25 cellular contexts compared by ENCODE assay signal in the genomic region with DNA sequence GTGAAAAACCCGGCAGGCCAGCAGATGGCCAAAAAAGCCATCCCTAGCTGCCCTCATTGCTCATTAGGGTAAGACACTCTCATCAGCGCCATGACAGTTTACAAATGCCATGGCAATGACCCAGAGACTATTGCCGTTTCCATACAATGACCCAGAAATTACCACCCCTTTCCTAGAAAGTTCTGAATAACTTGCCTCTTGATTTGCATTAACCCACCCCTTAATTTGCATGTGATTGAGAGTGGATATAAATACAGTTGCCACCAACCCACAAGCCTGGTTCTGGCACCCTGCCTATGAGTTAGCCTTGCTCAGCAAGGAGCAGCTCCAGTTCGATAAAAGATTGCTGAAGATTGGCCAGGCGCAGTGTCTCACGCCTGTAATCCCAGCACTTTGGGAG. TPM values are rescaled to one million over a fixed set of nuclear protein-coding genes. Genes with fewer than 3 reads are reported as not detected.
"Had no signal": no experiment of that assay in that cellular context is flagged by ENCODE, and none has a peak within 500 bp of the region (broad histone marks: within the 10 kb centered on the region; RNA-seq: fewer than 3 reads in every experiment).

No MANE protein-coding gene starts in this region.

- H3K27me3 ChIP-seq: gastrocnemius medialis, upper lobe of right lung had no signal

- ATAC-seq: gastrocnemius medialis, T-helper 17 cell, upper lobe of right lung had no signal

- H3K9me3 ChIP-seq: esophagus squamous epithelium, gastrocnemius medialis, left ventricle myocardium inferior, spleen, upper lobe of right lung had no signal

- FAIRE-seq: bronchial epithelial cell had no signal

- H3K4me3 Mint-ChIP-seq: activated naive CD8-positive, alpha-beta T cell treated with anti-CD3 and anti-CD28 coated beads for 36 hours; T-helper 17 cell had no signal

- H3K27ac Mint-ChIP-seq: activated naive CD8-positive, alpha-beta T cell treated with anti-CD3 and anti-CD28 coated beads for 36 hours; T-helper 17 cell had no signal

- H3K36me3 Mint-ChIP-seq: activated naive CD8-positive, alpha-beta T cell treated with anti-CD3 and anti-CD28 coated beads for 36 hours had no signal

- H3K27ac ChIP-seq: coronary artery, esophagus squamous epithelium, gastrocnemius medialis, left ventricle myocardium inferior, spleen, upper lobe of right lung had no signal

- DNase-seq: activated CD4-positive, alpha-beta T cell treated with anti-CD3 and anti-CD28 coated beads for 4 hours; activated CD4-positive, alpha-beta T cell treated with anti-CD3 and anti-CD28 coated beads, Interleukin-2, amount 50 U/mL, for 48 hours; activated CD4-positive, CD25-positive, alpha-beta regulatory T cell; activated CD8-positive, alpha-beta memory T cell treated with anti-CD3 and anti-CD28 coated beads, Interleukin-2, amount 50 U/mL, for 48 hours; activated naive CD4-positive, alpha-beta T cell treated with Interleukin-2 at 50 U/mL for 16 hours; activated naive CD8-positive, alpha-beta T cell treated with anti-CD3 and anti-CD28 coated beads for 36 hours; activated T-cell treated with anti-CD3 and anti-CD28 coated beads, Interleukin-2, amount 50 U/mL, for 48 hours; amniotic stem cell; cerebellar nuclear complex; esophagus squamous epithelium; gastrocnemius medialis; hippocampal formation; left ventricle myocardium inferior; mammary epithelial cell; nucleus accumbens; spleen; stimulated activated CD4-positive, alpha-beta T cell treated with anti-CD3 and anti-CD28 coated beads, Interleukin-4, amount 100 ng/mL, for 1 hour; stimulated activated naive CD4-positive, alpha-beta T cell treated with Interleukin-2 at 50 U/mL for 16 hours; T-helper 17 cell; upper lobe of right lung had no signal

- H3K4me1 ChIP-seq: left ventricle myocardium inferior, upper lobe of right lung had no signal

- H3K4me3 ChIP-seq: coronary artery, esophagus squamous epithelium, gastrocnemius medialis, left ventricle myocardium inferior, spleen, upper lobe of right lung had no signal

- H3K9me3 Mint-ChIP-seq: activated naive CD8-positive, alpha-beta T cell treated with anti-CD3 and anti-CD28 coated beads for 36 hours had no signal

- H3K27me3 Mint-ChIP-seq: activated naive CD8-positive, alpha-beta T cell treated with anti-CD3 and anti-CD28 coated beads for 36 hours; T-helper 17 cell had no signal

- H3K36me3 ChIP-seq: esophagus squamous epithelium, gastrocnemius medialis, left ventricle myocardium inferior, spleen, upper lobe of right lung had no signal

RNA-seq across cellular contexts. Expression of gene C16orf54, which starts 16.1 kb away (rescaled TPM):
- total RNA-seq: bronchial epithelial cell, mammary epithelial cell, renal cortical epithelial cell had no signal
- polyA plus RNA-seq: mammary epithelial cell, neural cell had no signal

RNA-seq across cellular contexts. Expression of gene ZG16, which starts 16.2 kb away (rescaled TPM):
- total RNA-seq: activated CD8-positive, alpha-beta memory T cell treated with anti-CD3 and anti-CD28 coated beads for 36 hours; activated naive CD8-positive, alpha-beta T cell treated with anti-CD3 and anti-CD28 coated beads for 36 hours; bronchial epithelial cell; esophagus squamous epithelium; left ventricle myocardium inferior; mammary epithelial cell; renal cortical epithelial cell; spleen; T-helper 17 cell; upper lobe of right lung had no signal
- polyA plus RNA-seq: mammary epithelial cell, neural cell had no signal

RNA-seq across cellular contexts. Expression of gene PRRT2, which starts 50.1 kb away (rescaled TPM):
- total RNA-seq: bronchial epithelial cell had no signal
